Comparison of ENCODE assay signal across 8 cellular contexts in the genomic region with DNA sequence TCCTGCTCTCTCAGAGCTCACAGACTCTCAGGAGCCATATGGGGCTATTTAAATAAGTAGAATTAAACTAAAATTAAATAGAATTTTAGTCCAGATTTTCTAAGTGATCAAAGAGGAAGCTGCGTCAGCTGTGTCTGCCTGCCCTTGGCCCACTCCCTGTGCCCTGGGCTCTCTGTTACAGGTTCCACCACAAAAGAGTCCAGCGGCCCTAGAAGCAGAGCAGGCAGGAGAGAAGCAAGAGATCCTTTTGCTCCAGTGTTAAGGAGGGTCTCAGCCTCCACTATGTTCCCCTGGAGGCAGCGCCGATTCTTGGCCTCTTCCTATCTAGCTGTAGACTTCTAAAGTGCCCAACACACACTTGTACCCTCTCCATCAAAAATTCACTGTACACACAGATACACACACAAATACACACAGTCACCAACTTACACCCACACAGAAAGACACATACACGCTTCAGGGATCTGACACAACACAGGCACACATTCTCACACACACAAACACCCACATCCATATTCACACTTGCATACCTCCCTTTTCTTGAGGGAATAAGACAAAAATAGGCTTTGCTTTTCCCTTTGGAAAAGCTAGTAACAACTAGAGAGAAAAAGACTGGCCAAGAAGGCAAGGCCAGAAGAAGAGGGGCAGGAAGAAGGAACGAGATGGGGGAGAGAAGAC. TPM values are rescaled to one million over a fixed set of nuclear protein-coding genes. Genes with fewer than 3 reads are reported as not detected.
DNase-seq lines count a peak whose midpoint lies in the region; ATAC-seq, FAIRE-seq and TF ChIP-seq lines count a peak whose summit lies in the region.

No MANE protein-coding gene starts in this region.

- H3K9ac ChIP-seq in MM.1S (ENCODE audit: low read length) (peak overlapping the region; percentile 47), colonic mucosa (ENCODE audit: low read depth in 2 of 2, low read length in 2 of 2) (peak overlapping the region; percentile 61 to 78)

- intact Hi-C loops in CD4-positive, alpha-beta T cell (cut with DNase I, micrococcal nuclease): loop anchor here in 1 of 2 experiments (10.0 kb wide), 1 partner anchor 668 kb away; the partner anchor contains the start of gene ATOX1
- intact Hi-C loops in colonic mucosa (cut with DNase I): no loop called here
- intact Hi-C loops in pancreas (cut with DNase I): no loop called here

- ATAC-seq in CD4-positive, alpha-beta T cell (ENCODE audit: poor library complexity): no peak
- no peak for ATAC-seq in pancreas

- H3K36me3 ChIP-seq in MM.1S (replicated peaks; ENCODE audit: insufficient read depth, low read length) (no peaks in the 10 kb centered on the region), colonic mucosa (no peaks in the 10 kb centered on the region), pancreas (no peaks in the 10 kb centered on the region)

- peaks cover 22% of the 10 kb centered on the region for H3F3A ChIP-seq in MM.1S (ENCODE audit: insufficient read depth, low read length)

- H3K9me3 Mint-ChIP-seq in CD4-positive, alpha-beta T cell: no peaks in the 10 kb centered on the region

- no peak for DNase-seq in CD4-positive, alpha-beta T cell
- DNase-seq in MM.1S (no peak), colonic mucosa (no peak), pancreas (no peak), amniotic stem cell (lab: John Stamatoyannopoulos, UW) (no peak), AG20443 (ENCODE audit: low spot score) (no peak), COLO668 (lab: John Stamatoyannopoulos, UW; ENCODE audit: unreplicated experiment) (no peak), DMS53 (lab: John Stamatoyannopoulos, UW) (no peak)

- FAIRE-seq in pancreas (lab: Jason Lieb, UNC): no peak

- H3K27me3 ChIP-seq in CD4-positive, alpha-beta T cell (ENCODE audit: control insufficient read depth, insufficient read depth, low read length): no peaks in the 10 kb centered on the region
- H3K27me3 ChIP-seq in MM.1S (replicated peaks; ENCODE audit: insufficient read depth, low read length) (no peaks in the 10 kb centered on the region), colonic mucosa (no peaks in the 10 kb centered on the region), pancreas (no peaks in the 10 kb centered on the region)

- no peaks in the 10 kb centered on the region for H3K9me2 ChIP-seq in MM.1S (replicated peaks; ENCODE audit: insufficient read depth, low read length)

- H3K27ac ChIP-seq in CD4-positive, alpha-beta T cell (ENCODE audit: low read depth, low read length): no peak overlapping the region
- H3K27ac ChIP-seq in MM.1S (ENCODE audit: low read length): no peak overlapping the region
- peak overlapping the region; percentile 87 for H3K27ac ChIP-seq in colonic mucosa
- peak overlapping the region in 3 of 4 donors; percentile 28 to 84 (median 73) for H3K27ac ChIP-seq in pancreas

- H3K27ac Mint-ChIP-seq in CD4-positive, alpha-beta T cell: peak overlapping the region; percentile 87

- no peaks in the 10 kb centered on the region for H4K20me1 ChIP-seq in MM.1S (ENCODE audit: insufficient read depth, low read length)

- H3K4me3 ChIP-seq in MM.1S (ENCODE audit: low read length) (peak overlapping the region; percentile 49), colonic mucosa (peak overlapping the region; percentile 25), pancreas (no peak overlapping the region)

- WGBS in pancreas, 2 donors: 81 to 83% methylated on average over 6 of the region's 6 CpGs

- 0 out of 2 replicates have a peak overlapping the region, but pooled peaks have one; percentile 61 for H2AFZ ChIP-seq in MM.1S (ENCODE audit: low read length)

- H3K79me2 ChIP-seq in MM.1S (ENCODE audit: low read length): peaks cover 15% of the 10 kb centered on the region

- CTCF ChIA-PET in CD4-positive, alpha-beta T cell (lab: Charles Lee): interaction anchor here (1.3 to 2.0 kb wide), 3 partner anchors 12 to 35 kb away, joined by 4 to 10 read pairs (median 4); no protein-coding TSS in a partner anchor

- POLR2A ChIA-PET in CD4-positive, alpha-beta T cell (lab: Charles Lee): interaction anchor here (0.9 to 2.2 kb wide), 7 partner anchors 11 to 166 kb away, joined by 3 to 8 read pairs (median 5); partner anchors contain the start of genes ANXA6 and GM2A

- TF ChIP-seq CTCF in CD4-positive, alpha-beta T cell (IDR thresholded peaks at IDR 0.05): no peak
- TF ChIP-seq CTCF in MM.1S (IDR thresholded peaks at IDR 0.05; ENCODE audit: low read length): no peak
- no peak for TF ChIP-seq CTCF in colonic mucosa (IDR thresholded peaks at IDR 0.05)
- no peak for TF ChIP-seq CTCF in pancreas (IDR thresholded peaks at IDR 0.05)

- H3K4me3 Mint-ChIP-seq in CD4-positive, alpha-beta T cell: peak overlapping the region; percentile 73

- H3K36me3 Mint-ChIP-seq in CD4-positive, alpha-beta T cell (ENCODE audit: low read depth): no peaks in the 10 kb centered on the region

- H3K4me1 Mint-ChIP-seq in CD4-positive, alpha-beta T cell (ENCODE audit: low read depth): peaks cover 66% of the 10 kb centered on the region

- no peaks in the 10 kb centered on the region for H3K9me3 ChIP-seq in CD4-positive, alpha-beta T cell (ENCODE audit: control insufficient read depth, low read length)
- H3K9me3 ChIP-seq in MM.1S (replicated peaks; ENCODE audit: insufficient read depth, low read length): no peaks in the 10 kb centered on the region
- no peaks in the 10 kb centered on the region for H3K9me3 ChIP-seq in colonic mucosa
- H3K9me3 ChIP-seq in pancreas: no peaks in the 10 kb centered on the region

- H3K27me3 Mint-ChIP-seq in CD4-positive, alpha-beta T cell: no peaks in the 10 kb centered on the region

- H3K4me2 ChIP-seq in MM.1S (ENCODE audit: low read depth, low read length): peak overlapping the region; percentile 78

- H3K4me1 ChIP-seq in MM.1S (ENCODE audit: low read length) (peaks cover 47% of the 10 kb centered on the region), colonic mucosa (peaks cover 41% of the 10 kb centered on the region), pancreas (peaks cover 5 to 28% (median 8%) of the 10 kb centered on the region in 3 donors)

RNA-seq across cellular contexts. Expression of gene TNIP1, which starts 5.5 kb away (rescaled TPM):
- 100 to 1,000 TPM; 110 to 115 TPM for total RNA-seq in CD4-positive, alpha-beta T cell
- total RNA-seq in colonic mucosa (100 to 1,000 TPM; 153 to 220 TPM), pancreas (100 to 1,000 TPM in 1 of 6 donors, 10 to 100 TPM in 5; 66.3 to 118 (median 71.0) TPM)
- 10 to 100 TPM; 36.4 to 54.7 TPM for polyA plus RNA-seq in pancreas

Comparison
In these comparisons a context has a peak if more than half of its experiments do, and no peak if none do; other contexts are left out.
1. H3K27ac ChIP-seq: peak in colonic mucosa (single experiment) and pancreas (3 of 4); none in CD4-positive, alpha-beta T cell (single experiment) and MM.1S (single experiment).
2. H3K4me3 ChIP-seq: peak in MM.1S (single experiment) and colonic mucosa (single experiment); none in pancreas (0 of 4).